ENCODE assay signal across 8 cellular contexts in genomic region chr14:20305265-20306078, GRCh38. TPM values are rescaled to one million over a fixed set of nuclear protein-coding genes. Genes with fewer than 3 reads are reported as not detected.
DNase-seq lines count a peak whose midpoint lies in the region; ATAC-seq and TF ChIP-seq lines count a peak whose summit lies in the region.

Gene TTC5, minus strand, starts transcription at chr14:20305951. Its CDS starts 14 bp downstream, at chr14:20305937.

- intact Hi-C loops in PC-9 (cut with micrococcal nuclease; ENCODE audit: unreplicated experiment), result no loop called here
- intact Hi-C loops in esophagus squamous epithelium (cut with DNase I), result no loop called here

- peak; percentile 95 for ATAC-seq in GM21619 (IDR thresholded peaks at IDR 0.05; ENCODE audit: unreplicated experiment)

- TSS peak; percentile 66 for BruUV-seq in PC-9 (replicated peaks; lab: Mats Ljungman, UMichigan)

- in situ Hi-C loops in KBM-7 (cut with MboI; ENCODE audit: low pct_unique_long_range_greater_than_20kb, low sequenced_read_pairs), result no loop called here

- TF ChIP-seq POLR2A in esophagus squamous epithelium (IDR thresholded peaks at IDR 0.05), result no peak

- no peak within 1 kb of the TSS for H3K27ac ChIP-seq in PC-9
- peak within 1 kb of the TSS; percentile 15 to 73 (median 62) for H3K27ac ChIP-seq in esophagus squamous epithelium

- DNase-seq in DMS53 (lab: John Stamatoyannopoulos, UW) (peak; percentile 76), KBM-7 (peak; percentile 95), PC-9 (peak; percentile 64 to 78), esophagus squamous epithelium (lab: John Stamatoyannopoulos, UW) (peak; percentile 33), myocyte (ENCODE audit: low read depth) (peak; percentile 94)
- peak; percentile 94 for DNase-seq in activated T-cell treated with anti-CD3 and anti-CD28 coated beads, Interleukin-2, amount 50 U/mL, for 1 hour
- peak; percentile 63 to 72 for DNase-seq in stimulated activated CD8-positive, alpha-beta memory T cell treated with anti-CD3 and anti-CD28 coated beads, Interleukin-7, amount 100 ng/mL, for 48 hours (ENCODE audit: extremely low read depth in 1 of 2, low read depth in 1 of 2)

- no peaks in the 10 kb centered on the region for H3F3A ChIP-seq in PC-9 (ENCODE audit: insufficient read depth, low read depth)

- peak within 1 kb of the TSS; percentile 97 for H2AFZ ChIP-seq in PC-9

- H3K4me1 ChIP-seq in PC-9 (replicated peaks; ENCODE audit: insufficient read depth), result peaks cover 7% of the 10 kb centered on the region
- H3K4me1 ChIP-seq in esophagus squamous epithelium, result peaks cover 8 to 15% (median 14%) of the 10 kb centered on the region in 3 donors

- peak within 1 kb of the TSS; percentile 87 for H3K4me2 ChIP-seq in PC-9

- TF ChIP-seq CTCF in PC-9 (conservative IDR thresholded peaks at IDR 0.05) (peak; percentile 81), esophagus squamous epithelium (IDR thresholded peaks at IDR 0.05) (peak; percentile 72 to 91 (median 82))

- no peaks in the 10 kb centered on the region for H4K20me1 ChIP-seq in PC-9 (ENCODE audit: insufficient read depth)

- no peaks in the 10 kb centered on the region for H3K9me3 ChIP-seq in PC-9 (ENCODE audit: insufficient read depth, low read depth)
- H3K9me3 ChIP-seq in esophagus squamous epithelium, result no peaks in the 10 kb centered on the region

- H3K4me3 ChIP-seq in PC-9 (peak within 1 kb of the TSS; percentile 88), esophagus squamous epithelium (peak within 1 kb of the TSS; percentile 47 to 78 (median 70))

- peaks cover 10% of the 10 kb centered on the region for H3K79me2 ChIP-seq in PC-9 (ENCODE audit: low read depth)

- H3K27me3 ChIP-seq in PC-9 (ENCODE audit: insufficient read depth, low read depth) (no peaks in the 10 kb centered on the region), esophagus squamous epithelium (no peaks in the 10 kb centered on the region)

- H3K36me3 ChIP-seq in PC-9 (ENCODE audit: low read depth) (no peaks in the 10 kb centered on the region), esophagus squamous epithelium (peaks cover 0 to 18% (median 13%) of the 10 kb centered on the region in 3 donors)

- no peaks in the 10 kb centered on the region for H3K9me2 ChIP-seq in PC-9 (ENCODE audit: insufficient read depth)

- CTCF ChIA-PET in PC-9 (lab: Charles Lee), result no interaction called here

- POLR2A ChIA-PET in PC-9 (lab: Charles Lee; ENCODE audit: unreplicated experiment), result no interaction called here

- WGBS in esophagus squamous epithelium, 2 donors, result 0 to 1% methylated on average over 26 to 27 of the region's 27 CpGs

RNA-seq across cellular contexts. Expression of gene TTC5, which starts in this region (rescaled TPM):
- total RNA-seq in PC-9 (2021) (12.6 and 15.8 TPM in 2 replicates), esophagus squamous epithelium (10 to 100 TPM in 1 of 4 donors, 1 to 10 TPM in 3; 3.9 to 11.8 (median 6.7) TPM), myocyte (9.6 and 11.3 TPM in 2 replicates)
- polyA plus RNA-seq in myocyte (2012), result 22.9 TPM

Comparison
In these comparisons a context has a peak if more than half of its experiments do, and no peak if none do; other contexts are left out.
1. DNase-seq: peak in every context shown above with its lines; median percentile 95 in KBM-7; 94 in activated T-cell treated with anti-CD3 and anti-CD28 coated beads, Interleukin-2, amount 50 U/mL, for 1 hour; 94 in myocyte; 76 in DMS53; 71 in PC-9; 68 in stimulated activated CD8-positive, alpha-beta memory T cell treated with anti-CD3 and anti-CD28 coated beads, Interleukin-7, amount 100 ng/mL, for 48 hours; 33 in esophagus squamous epithelium.